Comparison of ENCODE assay signal across 17 cellular contexts in genomic region chr17:75396025-75396424, GRCh38. TPM values are rescaled to one million over a fixed set of nuclear protein-coding genes. Genes with fewer than 3 reads are reported as not detected.
DNase-seq lines count a peak whose midpoint lies in the region; ATAC-seq and TF ChIP-seq lines count a peak whose summit lies in the region.
"Had no signal": no experiment of that assay in that cellular context is flagged by ENCODE, and none has a peak within 500 bp of the region (broad histone marks: within the 10 kb centered on the region; RNA-seq: fewer than 3 reads in every experiment).

No MANE protein-coding gene starts in this region.

- ATAC-seq in naive B cell (ENCODE audit: low read depth in 2 of 2), result no peak

- peak overlapping the region; percentile 62 for H3K9ac ChIP-seq in SU-DHL-6 (ENCODE audit: low read length)
- H3K9ac ChIP-seq: KMS-11 had no signal

- H3K4me1 ChIP-seq in DOHH2 (ENCODE audit: control insufficient read depth, low read length), result peaks cover 73% of the 10 kb centered on the region

- H3K27me3 Mint-ChIP-seq in naive B cell, result no peaks in the 10 kb centered on the region
- H3K27me3 Mint-ChIP-seq: activated naive CD4-positive, alpha-beta T cell treated with anti-CD3 and anti-CD28 coated beads, Interleukin-2, amount 10 ng/mL, durations not matched to agents 7 days and 5 days had no signal

- no peaks in the 10 kb centered on the region for H3K9me3 ChIP-seq in DOHH2 (ENCODE audit: control insufficient read depth, insufficient read depth, low read length)
- no peaks in the 10 kb centered on the region for H3K9me3 ChIP-seq in SU-DHL-6 (ENCODE audit: insufficient read depth, low read length)
- H3K9me3 ChIP-seq: testis had no signal

- peaks cover 27% of the 10 kb centered on the region for H3F3A ChIP-seq in DOHH2 (ENCODE audit: control insufficient read depth, insufficient read depth)
- H3F3A ChIP-seq in SU-DHL-6 (ENCODE audit: insufficient read depth), result peaks cover 35% of the 10 kb centered on the region

- H3K4me3 ChIP-seq in DOHH2 (ENCODE audit: low read length), result peak overlapping the region; percentile 84
- H3K4me3 ChIP-seq in SU-DHL-6 (ENCODE audit: insufficient read depth, low read length, poor library complexity, severe bottlenecking), result peak overlapping the region; percentile 78
- H3K4me3 ChIP-seq: skin epidermis, testis had no signal

- peak overlapping the region in 5 of 6 donors; percentile 21 to 92 (median 81) for H3K27ac Mint-ChIP-seq in naive B cell
- H3K27ac Mint-ChIP-seq: activated naive CD4-positive, alpha-beta T cell treated with anti-CD3 and anti-CD28 coated beads, Interleukin-2, amount 10 ng/mL, durations not matched to agents 7 days and 5 days had no signal

- no peak for TF ChIP-seq CTCF in C4-2B (conservative IDR thresholded peaks at IDR 0.05)
- TF ChIP-seq CTCF in DOHH2 (IDR thresholded peaks at IDR 0.05; ENCODE audit: low read depth, low read length, poor library complexity, severe bottlenecking), result no peak
- no peak for TF ChIP-seq CTCF in SU-DHL-6 (IDR thresholded peaks at IDR 0.05; ENCODE audit: insufficient read depth, low read length, poor library complexity, severe bottlenecking)

- H3K27me3 ChIP-seq in DOHH2 (ENCODE audit: control insufficient read depth, low read length), result no peaks in the 10 kb centered on the region
- no peaks in the 10 kb centered on the region for H3K27me3 ChIP-seq in SU-DHL-6 (ENCODE audit: low read length)
- H3K27me3 ChIP-seq: testis had no signal

- H3K79me2 ChIP-seq in DOHH2 (ENCODE audit: control insufficient read depth, low read length) (peaks cover 100% of the 10 kb centered on the region), SU-DHL-6 (ENCODE audit: insufficient read depth, low read length) (peaks cover 100% of the 10 kb centered on the region)

- H3K4me3 Mint-ChIP-seq in naive B cell, result peak overlapping the region; percentile 25 to 98 (median 82)

- H3K4me1 Mint-ChIP-seq in naive B cell, result peaks cover 54 to 88% (median 80%) of the 10 kb centered on the region in 3 donors

- H3K9me3 Mint-ChIP-seq in naive B cell, result no peaks in the 10 kb centered on the region
- H3K9me3 Mint-ChIP-seq: activated naive CD4-positive, alpha-beta T cell treated with anti-CD3 and anti-CD28 coated beads, Interleukin-2, amount 10 ng/mL, durations not matched to agents 7 days and 5 days had no signal

- no peaks in the 10 kb centered on the region for H3K9me2 ChIP-seq in DOHH2 (replicated peaks; ENCODE audit: control insufficient read depth, low read length)
- no peaks in the 10 kb centered on the region for H3K9me2 ChIP-seq in SU-DHL-6 (replicated peaks; ENCODE audit: insufficient read depth, low read length)

- H3K36me3 ChIP-seq in DOHH2 (ENCODE audit: control insufficient read depth, low read length) (peaks cover 52% of the 10 kb centered on the region), SU-DHL-6 (ENCODE audit: low read length) (peaks cover 20% of the 10 kb centered on the region)

- H3K4me2 ChIP-seq in DOHH2 (ENCODE audit: low read length) (peak overlapping the region; percentile 99), SU-DHL-6 (ENCODE audit: low read depth, low read length, poor library complexity, severe bottlenecking) (peak overlapping the region; percentile 91)

- H4K20me1 ChIP-seq in DOHH2 (ENCODE audit: control insufficient read depth, insufficient read depth, low read depth, low read length) (peaks cover 47% of the 10 kb centered on the region), SU-DHL-6 (ENCODE audit: low read depth, low read length) (peaks cover 39% of the 10 kb centered on the region)

- H3K27ac ChIP-seq in C4-2B, result peak overlapping the region; percentile 1; the same call in 1 of the 2 replicates
- peak overlapping the region; percentile 55 for H3K27ac ChIP-seq in DOHH2 (ENCODE audit: low read depth, low read length)
- peak overlapping the region; percentile 46 for H3K27ac ChIP-seq in SU-DHL-6 (ENCODE audit: low read depth, low read length)
- H3K27ac ChIP-seq: KMS-11, testis had no signal

- H3K36me3 Mint-ChIP-seq in naive B cell, result peaks cover 0 to 6% of the 10 kb centered on the region in 2 donors

- DNase-seq in naive B cell, result no peak
- DNase-seq in NCI-H146 (lab: John Stamatoyannopoulos, UW), result no peak
- no peak for DNase-seq in NCI-H748 (lab: John Stamatoyannopoulos, UW; ENCODE audit: unreplicated experiment)
- no peak for DNase-seq in NCI-H2029 (lab: John Stamatoyannopoulos, UW)
- DNase-seq in hypothalamus (lab: John Stamatoyannopoulos, UW), result no peak
- DNase-seq: activated CD4-positive, alpha-beta T cell treated with anti-CD3 and anti-CD28 coated beads, Interleukin-2, amount 50 U/mL, for 4 hours; activated naive CD4-positive, alpha-beta T cell treated with anti-CD3 and anti-CD28 coated beads, Interleukin-2, amount 10 ng/mL, durations not matched to agents 7 days and 5 days; COR-L47; hippocampal formation; NCI-H2081 treated with DMSO at 0.1 percent for 48 hours; SW 1271; testis had no signal

- H2AFZ ChIP-seq in SU-DHL-6 (ENCODE audit: low read depth, low read length, severe bottlenecking), result no peak overlapping the region

RNA-seq across cellular contexts. Expression of gene GRB2, which starts 9.5 kb away (rescaled TPM):
- 100 to 1,000 TPM; 281 to 361 (median 305) TPM for polyA plus RNA-seq in naive B cell (ENCODE audit: low read depth in 6 of 6)

Comparison
In these comparisons a context has a peak if more than half of its experiments do, and no peak if none do; other contexts are left out.
1. H3K27ac ChIP-seq: peak in every context shown above with its lines; median percentile 55 in DOHH2; 46 in SU-DHL-6; 1 in C4-2B.